ENCODE assay signal across 13 cellular contexts in genomic region chr4:6526171-6526570, GRCh38. TPM values are rescaled to one million over a fixed set of nuclear protein-coding genes. Genes with fewer than 3 reads are reported as not detected.
DNase-seq lines count a peak whose midpoint lies in the region; ATAC-seq and TF ChIP-seq lines count a peak whose summit lies in the region.
"Had no signal": no experiment of that assay in that cellular context is flagged by ENCODE, and none has a peak within 500 bp of the region (broad histone marks: within the 10 kb centered on the region; RNA-seq: fewer than 3 reads in every experiment).

No MANE protein-coding gene starts in this region.

- H3K4me3 Mint-ChIP-seq in H9: no peak overlapping the region; a peak in 1 of 5 replicates
- no peak overlapping the region for H3K4me3 Mint-ChIP-seq in WTC11
- H3K4me3 Mint-ChIP-seq: CD4-positive, CD25-positive, alpha-beta regulatory T cell had no signal

- no peaks in the 10 kb centered on the region for H3K27me3 ChIP-seq in H9 (ENCODE audit: insufficient read depth, low read length)
- H3K27me3 ChIP-seq in dorsolateral prefrontal cortex: no peaks in the 10 kb centered on the region
- H3K27me3 ChIP-seq: BLaER1 treated with 17β-estradiol and CSF1 and Interleukin-3, amounts not matched to agents 10 nM and 100 nM had no signal

- H3K27me3 Mint-ChIP-seq in H9 (ENCODE audit: low read depth): no peaks in the 10 kb centered on the region; the same call in 1 of the 2 replicates
- H3K27me3 Mint-ChIP-seq in WTC11 (ENCODE audit: low read depth): no peaks in the 10 kb centered on the region; the same call in 1 of the 2 replicates

- no peak overlapping the region for H4K5ac ChIP-seq in H9 (ENCODE audit: insufficient read length, low read depth, low read length)

- intact Hi-C loops in dorsolateral prefrontal cortex (cut with DNase I): no loop called here

- no peaks in the 10 kb centered on the region for H4K20me1 ChIP-seq in H9 (ENCODE audit: control insufficient read depth, insufficient read depth, insufficient read length)

- H2BK15ac ChIP-seq in H9 (ENCODE audit: low read depth, low read length): no peak overlapping the region

- H3K4me2 ChIP-seq in H9 (ENCODE audit: insufficient read depth, insufficient read length, low read length): no peak overlapping the region
- H3K4me2 ChIP-seq: BLaER1 treated with 17β-estradiol and CSF1 and Interleukin-3, amounts not matched to agents 10 nM and 100 nM had no signal

- H3K27ac ChIP-seq in H9 (ENCODE audit: insufficient read length, low read depth, low read length) (no peak overlapping the region), dorsolateral prefrontal cortex (peak overlapping the region in 44 of 59 donors; percentile 5 to 80 (median 58)), temporal lobe (ENCODE audit: low read depth, low read length) (peak overlapping the region; percentile 11), coronary artery (no peak overlapping the region)
- H3K27ac ChIP-seq: BLaER1 treated with 17β-estradiol and CSF1 and Interleukin-3, amounts not matched to agents 10 nM and 100 nM had no signal

- H3K4me1 ChIP-seq in H9 (ENCODE audit: insufficient read depth, low read length): peaks cover 4% of the 10 kb centered on the region; the same call in 1 of the 2 replicates

- H2AK5ac ChIP-seq in H9 (ENCODE audit: insufficient read length, low read length): no peak overlapping the region

- no peaks in the 10 kb centered on the region for H3K79me1 ChIP-seq in H9 (ENCODE audit: insufficient read depth, low read depth, low read length, poor library complexity, severe bottlenecking)

- no peak for TF ChIP-seq CTCF in H9 (conservative IDR thresholded peaks at IDR 0.05)
- no peak for TF ChIP-seq CTCF in WTC11 (IDR thresholded peaks at IDR 0.05)
- TF ChIP-seq CTCF in dorsolateral prefrontal cortex (IDR thresholded peaks at IDR 0.05 in 54 of 56, conservative IDR thresholded peaks at IDR 0.05 in 2 of 56; ENCODE audit: low read depth in 1 of 56, partially characterized antibody in 56 of 56): no peak
- TF ChIP-seq CTCF in coronary artery (IDR thresholded peaks at IDR 0.05): no peak

- POLR2A ChIA-PET in WTC11 (lab: Charles Lee): no interaction called here

- no peak for ATAC-seq in WTC11
- ATAC-seq: HepG2 had no signal

- H3K4me3 ChIP-seq in dorsolateral prefrontal cortex (no peak overlapping the region), coronary artery (no peak overlapping the region)
- H3K4me3 ChIP-seq: BLaER1 treated with 17β-estradiol and CSF1 and Interleukin-3, amounts not matched to agents 10 nM and 100 nM had no signal

- no peak overlapping the region for H2BK120ac ChIP-seq in H9 (ENCODE audit: low read depth, low read length, poor library complexity, severe bottlenecking)

- H3K56ac ChIP-seq in H9 (ENCODE audit: insufficient read length, low read depth, low read length): no peak overlapping the region

- no peak overlapping the region for H4K8ac ChIP-seq in H9 (replicated peaks; ENCODE audit: insufficient read length, low read depth, low read length)

- H3K36me3 Mint-ChIP-seq in H9 (ENCODE audit: insufficient read depth in 1 of 3, low read depth in 3 of 3) (no peaks in the 10 kb centered on the region), WTC11 (no peaks in the 10 kb centered on the region)
- H3K36me3 Mint-ChIP-seq: CD4-positive, CD25-positive, alpha-beta regulatory T cell had no signal

- no peak overlapping the region for H2BK12ac ChIP-seq in H9 (ENCODE audit: insufficient read length, low read depth, low read length)

- no peak overlapping the region for H2AFZ ChIP-seq in H9 (ENCODE audit: low read length)

- H3K4me1 Mint-ChIP-seq in H9: peaks cover 18 to 31% of the 10 kb centered on the region in 2 experiments
- H3K4me1 Mint-ChIP-seq in WTC11: peaks cover 26% of the 10 kb centered on the region

- CTCF ChIA-PET in WTC11 (lab: Charles Lee): interaction anchor here (1.1 to 1.7 kb wide), 6 partner anchors 9 to 195 kb away, joined by 4 to 10 read pairs (median 4); no protein-coding TSS in a partner anchor

- H3K27ac Mint-ChIP-seq in H9 (peak overlapping the region in 2 of 3 experiments; percentile 7 to 22; a peak in 2 of 7 replicates), WTC11 (peak overlapping the region; percentile 64)
- H3K27ac Mint-ChIP-seq: CD4-positive, CD25-positive, alpha-beta regulatory T cell had no signal

- no peaks in the 10 kb centered on the region for H3K9me3 ChIP-seq in H9 (ENCODE audit: control insufficient read depth, low read depth, low read length)
- H3K9me3 ChIP-seq: BLaER1 treated with 17β-estradiol and CSF1 and Interleukin-3, amounts not matched to agents 10 nM and 100 nM had no signal

- H2BK5ac ChIP-seq in H9 (ENCODE audit: insufficient read length, low read length): no peak overlapping the region

- no peak overlapping the region for H2BK20ac ChIP-seq in H9 (ENCODE audit: low read depth, low read length, poor library complexity, severe bottlenecking)

- H3K9me3 Mint-ChIP-seq in H9 (no peaks in the 10 kb centered on the region; a peak in 1 of 5 replicates), WTC11 (no peaks in the 10 kb centered on the region)

- H3K9ac ChIP-seq in H9 (ENCODE audit: extremely low read depth, insufficient read length, low read length): no peak overlapping the region
- H3K9ac ChIP-seq: BLaER1 treated with 17β-estradiol and CSF1 and Interleukin-3, amounts not matched to agents 10 nM and 100 nM had no signal

- no peak overlapping the region for H3K4ac ChIP-seq in H9 (ENCODE audit: low read depth, low read length)

- no peaks in the 10 kb centered on the region for H3K79me2 ChIP-seq in H9 (ENCODE audit: insufficient read depth, low read length)

- H3K23me2 ChIP-seq in H9 (ENCODE audit: insufficient read length, low read depth, low read length, poor library complexity, severe bottlenecking): no peaks in the 10 kb centered on the region

- H3T11ph ChIP-seq in H9 (ENCODE audit: low read length): no peak overlapping the region

- no CpG with 5 or more reads among the region's 6 CpGs for WGBS in H9 (ENCODE audit: extremely low coverage, insufficient read length, low lambda C conversion rate)

- no peak overlapping the region for H3K18ac ChIP-seq in H9 (ENCODE audit: insufficient read length, low read depth, low read length)

- H3K23ac ChIP-seq in H9 (ENCODE audit: insufficient read length, low read depth, low read length): no peak overlapping the region

- H4K91ac ChIP-seq in H9 (ENCODE audit: insufficient read length, low read depth, low read length): no peak overlapping the region

- no peak overlapping the region for H3K14ac ChIP-seq in H9 (ENCODE audit: insufficient read depth, low read length)

- no peak for DNase-seq in H9
- DNase-seq in WTC11 (ENCODE audit: low spot score): no peak
- DNase-seq in dorsolateral prefrontal cortex: peak in 1 of 10 donors; percentile 39
- no peak for DNase-seq in NCI-H345 treated with DMSO at 0.1 percent for 48 hours (lab: John Stamatoyannopoulos, UW; ENCODE audit: unreplicated experiment)
- no peak for DNase-seq in coronary artery (ENCODE audit: low spot score)
- DNase-seq in HuH-7 (ENCODE audit: low spot score): no peak
- DNase-seq: 8988T; ACHN; CD4-positive, CD25-positive, alpha-beta regulatory T cell; DMS 273 treated with DMSO at 0.1 percent for 48 hours had no signal

TF ChIP-seq in WTC11, 78 proteins besides CTCF, POLR2A, EP300 and RAD21:
- TF ChIP-seq OVOL2 (CRISPR knock-in tag; IDR thresholded peaks at IDR 0.05; ENCODE audit: borderline replicate concordance) (no peak), FOXP4 (CRISPR knock-in tag; IDR thresholded peaks at IDR 0.05) (no peak), HMGXB4 (CRISPR knock-in tag; IDR thresholded peaks at IDR 0.05) (no peak), ATF1 (CRISPR knock-in tag; IDR thresholded peaks at IDR 0.05) (no peak), ZNF671 (CRISPR knock-in tag; IDR thresholded peaks at IDR 0.05) (no peak), JAZF1 (CRISPR knock-in tag; IDR thresholded peaks at IDR 0.05) (no peak), ZNF121 (CRISPR knock-in tag; IDR thresholded peaks at IDR 0.05) (no peak), MLX (CRISPR knock-in tag; IDR thresholded peaks at IDR 0.05) (no peak)

RNA-seq across cellular contexts. Expression of gene MAN2B2, which starts 48.8 kb away (rescaled TPM):
- total RNA-seq in H9 (2021): 5.8 and 5.9 TPM in 2 replicates
- 6.3 to 8.0 TPM (median 7.5 TPM) in 3 replicates for total RNA-seq in WTC11 (2021)
- total RNA-seq in dorsolateral prefrontal cortex: 10 to 100 TPM; 22.1 to 45.0 (median 34.3) TPM
- total RNA-seq in temporal lobe: 5.4 TPM

RNA-seq across cellular contexts. Expression of gene PPP2R2C, which starts 53.8 kb away (rescaled TPM):
- 8.1 and 8.6 TPM in 2 replicates for total RNA-seq in H9 (2021)
- 9.0 to 11.5 TPM (median 9.4 TPM) in 3 replicates for total RNA-seq in WTC11 (2021)
- total RNA-seq in dorsolateral prefrontal cortex: 100 to 1,000 TPM; 133 to 356 (median 270) TPM
- 59.5 TPM for total RNA-seq in temporal lobe
- total RNA-seq: CD4-positive, CD25-positive, alpha-beta regulatory T cell had no signal

Comparison
In these comparisons a context has a peak if more than half of its experiments do, and no peak if none do; other contexts are left out.
1. H3K27ac ChIP-seq: peak in dorsolateral prefrontal cortex (44 of 59) and temporal lobe (single experiment); none in H9 (single experiment) and coronary artery (0 of 2).